21 cellular contexts compared by ENCODE assay signal in genomic region chr7:92226981-92227380, GRCh38. TPM values are rescaled to one million over a fixed set of nuclear protein-coding genes. Genes with fewer than 3 reads are reported as not detected.
A peak's percentile ranks its signal among the peaks of the same experiment; 100 is the strongest.
DNase-seq lines count a peak whose midpoint lies in the region; ATAC-seq and TF ChIP-seq lines count a peak whose summit lies in the region.
"Had no signal": no experiment of that assay in that cellular context is flagged by ENCODE, and none has a peak within 500 bp of the region (broad histone marks: within the 10 kb centered on the region; RNA-seq: fewer than 3 reads in every experiment).

No MANE protein-coding gene starts in this region.

- no peak for TF ChIP-seq CTCF in natural killer cell (IDR thresholded peaks at IDR 0.05)
- no peak for TF ChIP-seq CTCF in fibroblast of villous mesenchyme (IDR thresholded peaks at IDR 0.05; ENCODE audit: insufficient read depth, low read depth, low read length)

- H3K36me3 ChIP-seq in SJCRH30 = peaks cover 80% of the 10 kb centered on the region

- H3K27ac Mint-ChIP-seq in natural killer cell treated with Interleukin-12 subunit alpha and Interleukin-12 subunit beta and Interleukin-15 and Interleukin-18, amount 100 ng/mL, for 72 hours = peak overlapping the region; percentile 32 to 42
- H3K27ac Mint-ChIP-seq in natural killer cell = peak overlapping the region in 1 of 2 donors; percentile 68
- H3K27ac Mint-ChIP-seq: B cell had no signal

- H3K9me3 ChIP-seq in SJCRH30 (replicated peaks) = no peaks in the 10 kb centered on the region

- no peak overlapping the region for H3K27ac ChIP-seq in SJCRH30
- H3K27ac ChIP-seq: HL-60 had no signal

- intact Hi-C loops in natural killer cell (cut with micrococcal nuclease) = no loop called here

- peaks cover 37% of the 10 kb centered on the region for H3K36me3 Mint-ChIP-seq in natural killer cell treated with Interleukin-12 subunit alpha and Interleukin-12 subunit beta and Interleukin-15 and Interleukin-18, amount 100 ng/mL, for 72 hours
- peaks cover 21% of the 10 kb centered on the region for H3K36me3 Mint-ChIP-seq in natural killer cell

- H3K27me3 Mint-ChIP-seq in natural killer cell treated with Interleukin-12 subunit alpha and Interleukin-12 subunit beta and Interleukin-15 and Interleukin-18, amount 100 ng/mL, for 72 hours = no peaks in the 10 kb centered on the region
- no peaks in the 10 kb centered on the region for H3K27me3 Mint-ChIP-seq in natural killer cell (ENCODE audit: low read depth in 2 of 2)
- H3K27me3 Mint-ChIP-seq: B cell had no signal

- no peaks in the 10 kb centered on the region for H3K4me1 ChIP-seq in SJCRH30

- H3K4me1 Mint-ChIP-seq in natural killer cell treated with Interleukin-12 subunit alpha and Interleukin-12 subunit beta and Interleukin-15 and Interleukin-18, amount 100 ng/mL, for 72 hours (ENCODE audit: low read depth in 2 of 2) = peaks cover 0 to 3% of the 10 kb centered on the region in 2 donors
- H3K4me1 Mint-ChIP-seq in natural killer cell = no peaks in the 10 kb centered on the region
- H3K4me1 Mint-ChIP-seq: B cell, CD14-positive monocyte had no signal

- no peak for DNase-seq in natural killer cell treated with Interleukin-12 subunit alpha and Interleukin-12 subunit beta and Interleukin-15 and Interleukin-18, amount 100 ng/mL, for 72 hours (ENCODE audit: low spot score)
- DNase-seq in natural killer cell = no peak
- DNase-seq in SJCRH30 = peak; percentile 7 to 16
- peak; percentile 76 for DNase-seq in fibroblast of villous mesenchyme (ENCODE audit: low read depth)
- no peak for DNase-seq in COLO829 (ENCODE audit: low spot score)
- DNase-seq in DMS 273 treated with DMSO at 0.1 percent for 48 hours (lab: John Stamatoyannopoulos, UW) = no peak
- no peak for DNase-seq in effector CD4-positive, alpha-beta T cell
- DNase-seq: KG1, MV-4-11, NCI-H1105 treated with DMSO at 0.1 percent for 48 hours, NCI-H2029 treated with DMSO at 0.1 percent for 48 hours, NCI-H226, NCI-H510A treated with DMSO at 0.1 percent for 48 hours, NCI-H748 treated with DMSO at 0.1 percent for 48 hours, SIG-M5 had no signal

- ATAC-seq in natural killer cell treated with Interleukin-12 subunit alpha and Interleukin-12 subunit beta and Interleukin-15 and Interleukin-18, amount 100 ng/mL, for 72 hours = no peak
- ATAC-seq in natural killer cell = no peak
- ATAC-seq: HepG2, SK-N-SH treated with all-trans-retinoic acid at 6 μM for 48 hours had no signal

- H3K4me3 Mint-ChIP-seq in natural killer cell treated with Interleukin-12 subunit alpha and Interleukin-12 subunit beta and Interleukin-15 and Interleukin-18, amount 100 ng/mL, for 72 hours = no peak overlapping the region
- no peak overlapping the region for H3K4me3 Mint-ChIP-seq in natural killer cell
- H3K4me3 Mint-ChIP-seq: B cell, CD14-positive monocyte had no signal

- no peaks in the 10 kb centered on the region for H3K27me3 ChIP-seq in SJCRH30

- H3K4me3 ChIP-seq in SJCRH30 = no peak overlapping the region
- H3K4me3 ChIP-seq in fibroblast of villous mesenchyme (ENCODE audit: low read depth, low read length) = no peak overlapping the region

- H3K9me3 Mint-ChIP-seq in natural killer cell treated with Interleukin-12 subunit alpha and Interleukin-12 subunit beta and Interleukin-15 and Interleukin-18, amount 100 ng/mL, for 72 hours = peaks cover 3% of the 10 kb centered on the region
- no peaks in the 10 kb centered on the region for H3K9me3 Mint-ChIP-seq in natural killer cell
- H3K9me3 Mint-ChIP-seq: CD14-positive monocyte had no signal

RNA-seq across cellular contexts. Expression of gene KRIT1, which starts 18.7 kb away (rescaled TPM):
- 10 to 100 TPM; 51.6 to 61.0 TPM for total RNA-seq in natural killer cell treated with Interleukin-12 subunit alpha and Interleukin-12 subunit beta and Interleukin-15 and Interleukin-18, amount 100 ng/mL, for 72 hours
- 10 to 100 TPM; 55.4 to 76.7 (median 62.6) TPM for total RNA-seq in natural killer cell
- total RNA-seq in SJCRH30 (2014; rRNA removed; shearing (Covaris generic)) = 71.4 and 72.8 TPM in 2 replicates
- total RNA-seq in fibroblast of villous mesenchyme = 39.0 and 44.9 TPM in 2 replicates

RNA-seq across cellular contexts. Expression of gene ANKIB1, which starts 18.8 kb away (rescaled TPM):
- total RNA-seq in natural killer cell treated with Interleukin-12 subunit alpha and Interleukin-12 subunit beta and Interleukin-15 and Interleukin-18, amount 100 ng/mL, for 72 hours = 10 to 100 TPM; 48.8 to 66.8 TPM
- total RNA-seq in natural killer cell (10 to 100 TPM; 70.6 to 90.2 (median 86.6) TPM), fibroblast of villous mesenchyme (58.0 and 91.1 TPM in 2 replicates)
- 31.7 and 34.0 TPM in 2 replicates for total RNA-seq in SJCRH30 (2014; rRNA removed; shearing (Covaris generic))

RNA-seq across cellular contexts. Expression of gene LRRD1, which starts 48.0 kb away (rescaled TPM):
- total RNA-seq in natural killer cell treated with Interleukin-12 subunit alpha and Interleukin-12 subunit beta and Interleukin-15 and Interleukin-18, amount 100 ng/mL, for 72 hours = not detected
- total RNA-seq in natural killer cell (not detected), fibroblast of villous mesenchyme (under 0.01 TPM in 1 of 2 replicates, not detected in the other)
- total RNA-seq in SJCRH30 (2014; rRNA removed; shearing (Covaris generic)) = 0.05 and 0.30 TPM in 2 replicates
- total RNA-seq: HepG2, HT-29 had no signal

Comparison
In these comparisons a context has a peak if more than half of its experiments do, and no peak if none do; other contexts are left out.
1. DNase-seq: peak in SJCRH30 (2 of 2) and fibroblast of villous mesenchyme (single experiment); none in natural killer cell treated with Interleukin-12 subunit alpha and Interleukin-12 subunit beta and Interleukin-15 and Interleukin-18, amount 100 ng/mL, for 72 hours (single experiment), natural killer cell (single experiment), COLO829 (single experiment), DMS 273 treated with DMSO at 0.1 percent for 48 hours (single experiment) and effector CD4-positive, alpha-beta T cell (single experiment).